Comparison of ENCODE assay signal across 2 cellular contexts in genomic region chr1:12644829-12645228, GRCh38.
TF ChIP-seq lines count a peak whose summit lies in the region.

No MANE protein-coding gene starts in this region.

TF ChIP-seq in HepG2, 621 proteins besides CTCF, POLR2A, EP300 and RAD21:
- no peak for TF ChIP-seq MAFK (conservative IDR thresholded peaks at IDR 0.05 in 1 of 2, IDR thresholded peaks at IDR 0.05 in 1 of 2; ENCODE audit: low read length in 2 of 2)
- TF ChIP-seq FOXA1 (IDR thresholded peaks at IDR 0.05) = 0 out of 2 replicates have a peak, but pooled peaks have one; percentile 14
- TF ChIP-seq FOXA1 (CRISPR knock-in tag; IDR thresholded peaks at IDR 0.05) = no peak
- TF ChIP-seq UBTF (CRISPR knock-in tag; IDR thresholded peaks at IDR 0.05) = no peak
- 0 out of 2 replicates have a peak, but pooled peaks have one; percentile 16 for TF ChIP-seq NBN (conservative IDR thresholded peaks at IDR 0.05)
- TF ChIP-seq SOX6 (IDR thresholded peaks at IDR 0.05) = no peak
- TF ChIP-seq SOX6 (CRISPR knock-in tag; IDR thresholded peaks at IDR 0.05) = no peak
- TF ChIP-seq HDAC2 (CRISPR knock-in tag; IDR thresholded peaks at IDR 0.05) = no peak
- TF ChIP-seq FOXP1 (IDR thresholded peaks at IDR 0.05) = 0 out of 2 replicates have a peak, but pooled peaks have one; percentile 26
- TF ChIP-seq FOXP1 (CRISPR knock-in tag; IDR thresholded peaks at IDR 0.05) = no peak
- TF ChIP-seq PCBP2 (optimal IDR thresholded peaks at IDR 0.05; ENCODE audit: low read depth, low read length, poor library complexity, severe bottlenecking) = peak; percentile 87

TF ChIP-seq in K562, 482 proteins besides CTCF, POLR2A, EP300 and RAD21:
- TF ChIP-seq ZNF512 (tag; IDR thresholded peaks at IDR 0.05) (peak; percentile 71), HBP1 (CRISPR knock-in tag; IDR thresholded peaks at IDR 0.05) (0 out of 2 replicates have a peak, but pooled peaks have one; percentile 9), TSC22D4 (tag; IDR thresholded peaks at IDR 0.05) (peak; percentile 52; the same call in 1 of the 2 replicates), PTTG1 (tag; IDR thresholded peaks at IDR 0.05; ENCODE audit: low read depth) (no peak), MLLT1 (IDR thresholded peaks at IDR 0.05) (0 out of 4 replicates have a peak, but pooled peaks of 1 of the 2 experiments have one; percentile 35), OTX1 (CRISPR knock-in tag; IDR thresholded peaks at IDR 0.05) (peak; percentile 23; the same call in 1 of the 2 replicates), FOXJ2 (tag; IDR thresholded peaks at IDR 0.05) (no peak), KAT8 (IDR thresholded peaks at IDR 0.05; ENCODE audit: low read depth) (no peak), ZSCAN32 (CRISPR knock-in tag; IDR thresholded peaks at IDR 0.05) (no peak), ELF4 (CRISPR knock-in tag; IDR thresholded peaks at IDR 0.05) (peak; percentile 54; the same call in 1 of the 2 replicates), ZBTB49 (CRISPR knock-in tag; IDR thresholded peaks at IDR 0.05; ENCODE audit: borderline replicate concordance) (no peak), RBM14 (IDR thresholded peaks at IDR 0.05; ENCODE audit: borderline replicate concordance, insufficient read depth, low read depth, low read length) (no peak), ZNF316 (IDR thresholded peaks at IDR 0.05) (no peak), KLF6 (CRISPR knock-in tag; IDR thresholded peaks at IDR 0.05; ENCODE audit: borderline replicate concordance) (no peak), ZNF121 (CRISPR knock-in tag; conservative IDR thresholded peaks at IDR 0.05) (no peak), RNF2 (IDR thresholded peaks at IDR 0.05) (no peak), ZNF507 (tag; conservative IDR thresholded peaks at IDR 0.05) (no peak), SAP30 (IDR thresholded peaks at IDR 0.05; ENCODE audit: borderline replicate concordance, insufficient read depth, low read depth, low read length, poor library complexity, severe bottlenecking) (no peak), CHD4 (IDR thresholded peaks at IDR 0.05; ENCODE audit: insufficient read depth, insufficient replicate concordance, low read depth, low read length, poor library complexity, severe bottlenecking) (no peak), ZNF75A (CRISPR knock-in tag; IDR thresholded peaks at IDR 0.05) (no peak), E2F6 (IDR thresholded peaks at IDR 0.05; ENCODE audit: borderline replicate concordance in 1 of 2, extremely low read depth in 1 of 2, insufficient read depth in 1 of 2, insufficient read length in 1 of 2, low read depth in 1 of 2, low read length in 1 of 2, poor library complexity in 1 of 2, severe bottlenecking in 1 of 2) (no peak), NFE2 (IDR thresholded peaks at IDR 0.05; ENCODE audit: low read depth) (no peak), ARID2 (IDR thresholded peaks at IDR 0.05) (no peak)
- TF ChIP-seq, protein P1, sequence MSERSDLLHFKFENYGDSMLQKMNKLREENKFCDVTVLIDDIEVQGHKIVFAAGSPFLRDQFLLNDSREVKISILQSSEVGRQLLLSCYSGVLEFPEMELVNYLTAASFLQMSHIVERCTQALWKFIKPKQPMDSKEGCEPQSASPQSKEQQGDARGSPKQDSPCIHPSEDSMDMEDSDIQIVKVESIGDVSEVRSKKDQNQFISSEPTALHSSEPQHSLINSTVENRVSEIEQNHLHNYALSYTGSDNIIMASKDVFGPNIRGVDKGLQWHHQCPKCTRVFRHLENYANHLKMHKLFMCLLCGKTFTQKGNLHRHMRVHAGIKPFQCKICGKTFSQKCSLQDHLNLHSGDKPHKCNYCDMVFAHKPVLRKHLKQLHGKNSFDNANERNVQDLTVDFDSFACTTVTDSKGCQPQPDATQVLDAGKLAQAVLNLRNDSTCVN (CRISPR knock-in tag; IDR thresholded peaks at IDR 0.05) = peak; percentile 71; the same call in 1 of the 2 replicates
- TF ChIP-seq, protein P2, sequence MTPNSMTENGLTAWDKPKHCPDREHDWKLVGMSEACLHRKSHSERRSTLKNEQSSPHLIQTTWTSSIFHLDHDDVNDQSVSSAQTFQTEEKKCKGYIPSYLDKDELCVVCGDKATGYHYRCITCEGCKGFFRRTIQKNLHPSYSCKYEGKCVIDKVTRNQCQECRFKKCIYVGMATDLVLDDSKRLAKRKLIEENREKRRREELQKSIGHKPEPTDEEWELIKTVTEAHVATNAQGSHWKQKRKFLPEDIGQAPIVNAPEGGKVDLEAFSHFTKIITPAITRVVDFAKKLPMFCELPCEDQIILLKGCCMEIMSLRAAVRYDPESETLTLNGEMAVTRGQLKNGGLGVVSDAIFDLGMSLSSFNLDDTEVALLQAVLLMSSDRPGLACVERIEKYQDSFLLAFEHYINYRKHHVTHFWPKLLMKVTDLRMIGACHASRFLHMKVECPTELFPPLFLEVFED (CRISPR knock-in tag; conservative IDR thresholded peaks at IDR 0.05) = peak; percentile 68; the same call in 1 of the 2 replicates
- TF ChIP-seq, protein P3, sequence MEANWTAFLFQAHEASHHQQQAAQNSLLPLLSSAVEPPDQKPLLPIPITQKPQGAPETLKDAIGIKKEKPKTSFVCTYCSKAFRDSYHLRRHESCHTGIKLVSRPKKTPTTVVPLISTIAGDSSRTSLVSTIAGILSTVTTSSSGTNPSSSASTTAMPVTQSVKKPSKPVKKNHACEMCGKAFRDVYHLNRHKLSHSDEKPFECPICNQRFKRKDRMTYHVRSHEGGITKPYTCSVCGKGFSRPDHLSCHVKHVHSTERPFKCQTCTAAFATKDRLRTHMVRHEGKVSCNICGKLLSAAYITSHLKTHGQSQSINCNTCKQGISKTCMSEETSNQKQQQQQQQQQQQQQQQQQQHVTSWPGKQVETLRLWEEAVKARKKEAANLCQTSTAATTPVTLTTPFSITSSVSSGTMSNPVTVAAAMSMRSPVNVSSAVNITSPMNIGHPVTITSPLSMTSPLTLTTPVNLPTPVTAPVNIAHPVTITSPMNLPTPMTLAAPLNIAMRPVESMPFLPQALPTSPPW (CRISPR knock-in tag; IDR thresholded peaks at IDR 0.05) = no peak
